ENCODE assay signal across 9 cellular contexts in genomic region chr12:91109148-91109564, GRCh38. TPM values are rescaled to one million over a fixed set of nuclear protein-coding genes. Genes with fewer than 3 reads are reported as not detected.
A peak's percentile ranks its signal among the peaks of the same experiment; 100 is the strongest.
DNase-seq lines count a peak whose midpoint lies in the region; ATAC-seq and TF ChIP-seq lines count a peak whose summit lies in the region.
"Had no signal": no experiment of that assay in that cellular context is flagged by ENCODE, and none has a peak within 500 bp of the region (broad histone marks: within the 10 kb centered on the region; RNA-seq: fewer than 3 reads in every experiment).

No MANE protein-coding gene starts in this region.

- BruUV-seq in MCF 10A (replicated peaks; lab: Mats Ljungman, UMichigan): no TSS peak

- no peaks in the 10 kb centered on the region for H3K4me1 Mint-ChIP-seq in MCF 10A (ENCODE audit: insufficient read depth, unreplicated experiment)

- peak; percentile 77 for ATAC-seq in left colon

- DNase-seq in EH (ENCODE audit: low read depth) (peak; percentile 89), GM20000 (ENCODE audit: low spot score) (peak; percentile 24), HK-2 (ENCODE audit: unreplicated experiment) (peak; percentile 69), RKO (ENCODE audit: low spot score) (peak; percentile 43), MCF 10A (ENCODE audit: unreplicated experiment) (peak; percentile 71), left colon (peak; percentile 29 to 76), NCI-H345 treated with DMSO at 0.1 percent for 48 hours (lab: John Stamatoyannopoulos, UW; ENCODE audit: unreplicated experiment) (no peak)
- DNase-seq in stimulated activated CD4-positive, alpha-beta T cell treated with anti-CD3 and anti-CD28 coated beads, TNF-alpha, amount 100 ng/mL, for 48 hours (ENCODE audit: low read depth in 3 of 3): peak; percentile 17 to 26 (median 24)

- POLR2A ChIA-PET in MCF 10A (lab: Yijun Ruan, JAX): interaction anchor here (1.5 kb wide), 1 partner anchor 9 kb away, joined by 5 read pairs; no protein-coding TSS in a partner anchor

- H3K27ac Mint-ChIP-seq in MCF 10A (ENCODE audit: low read depth, unreplicated experiment): no peak overlapping the region
- H3K27ac Mint-ChIP-seq: stimulated activated naive CD8-positive, alpha-beta T cell treated with anti-CD3 and anti-CD28 coated beads, Interleukin-15, Interleukin-2, amounts not matched to agents 100 ng/mL and 50 ng/mL, for 24 hours had no signal

- no peak overlapping the region for H3K4me3 Mint-ChIP-seq in MCF 10A (ENCODE audit: unreplicated experiment)
- H3K4me3 Mint-ChIP-seq: stimulated activated naive CD8-positive, alpha-beta T cell treated with anti-CD3 and anti-CD28 coated beads, Interleukin-15, Interleukin-2, amounts not matched to agents 100 ng/mL and 50 ng/mL, for 24 hours had no signal

- no peaks in the 10 kb centered on the region for H3K9me3 Mint-ChIP-seq in MCF 10A (ENCODE audit: unreplicated experiment)
- H3K9me3 Mint-ChIP-seq: stimulated activated naive CD8-positive, alpha-beta T cell treated with anti-CD3 and anti-CD28 coated beads, Interleukin-15, Interleukin-2, amounts not matched to agents 100 ng/mL and 50 ng/mL, for 24 hours had no signal

- TF ChIP-seq CTCF in GM20000 (IDR thresholded peaks at IDR 0.05; ENCODE audit: extremely low read depth, missing control alignments): peak; percentile 62
- peak; percentile 57 for TF ChIP-seq CTCF in MCF 10A (IDR thresholded peaks at IDR 0.05; ENCODE audit: unreplicated experiment)

- CTCF ChIA-PET in MCF 10A (lab: Yijun Ruan, JAX): interaction anchor here (0.6 to 5.0 kb wide), 38 partner anchors 7 to 1786 kb away, joined by 3 to 75 read pairs (median 5); no protein-coding TSS in a partner anchor

- no peaks in the 10 kb centered on the region for H3K36me3 Mint-ChIP-seq in MCF 10A (ENCODE audit: insufficient read depth, unreplicated experiment)

- H3K27me3 Mint-ChIP-seq in MCF 10A (ENCODE audit: insufficient read depth, unreplicated experiment): peaks cover 71% of the 10 kb centered on the region

- intact Hi-C loops in MCF 10A (cut with micrococcal nuclease): loop anchor here (1.0 kb wide), 2 partner anchors 131 to 150 kb away; no protein-coding TSS in a partner anchor
- intact Hi-C loops in left colon (cut with DNase I, micrococcal nuclease): no loop called here

RNA-seq across cellular contexts. Expression of gene LUM, which starts 2.1 kb away (rescaled TPM):
- total RNA-seq in MCF 10A (2022) (not detected in 2 replicates), left colon (10 to 100 TPM; 17.4 to 64.1 TPM)

RNA-seq across cellular contexts. Expression of gene KERA, which starts 51.3 kb away (rescaled TPM):
- not detected in 2 replicates for total RNA-seq in MCF 10A (2022)
- total RNA-seq in left colon: not detected

Comparison
In these comparisons a context has a peak if more than half of its experiments do, and no peak if none do; other contexts are left out.
1. RNA of gene LUM, which starts 2.1 kb away (total RNA-seq): 17.4 to 64.1 TPM in left colon; not detected in MCF 10A; every median in the first group is over 10 times any median in the second.